12 cellular contexts compared by ENCODE assay signal in genomic region chr12:7259060-7259459, GRCh38. TPM values are rescaled to one million over a fixed set of nuclear protein-coding genes. Genes with fewer than 3 reads are reported as not detected.
"Had no signal": no experiment of that assay in that cellular context is flagged by ENCODE, and none has a peak within 500 bp of the region (broad histone marks: within the 10 kb centered on the region; RNA-seq: fewer than 3 reads in every experiment).

No MANE protein-coding gene starts in this region.

- H3K4me3 ChIP-seq: GM23338 had no signal

- H2AFZ ChIP-seq: GM23338 had no signal

- H3K27ac ChIP-seq: HL-60, KMS-11 had no signal

- H3K9ac ChIP-seq: KMS-11 had no signal

- ATAC-seq: GM23338, HCT116, HepG2 had no signal

- DNase-seq: H9, HFFc6, IMR-90, Kasumi-1 had no signal

- FAIRE-seq: H1, H54, HepG2 had no signal

- H3K4me2 ChIP-seq: GM23338, KMS-11 had no signal

RNA-seq across cellular contexts. Expression of gene ACSM4, which starts 44.8 kb away (rescaled TPM):
- total RNA-seq: GM23338, H1, H9, HepG2, HFFc6, HT1080, IMR-90 had no signal
- polyA plus RNA-seq: GM23338, H1, HepG2, IMR-90 had no signal
